1 cellular context compared by ENCODE assay signal in genomic region chr2:197700960-197701359, GRCh38.
TF ChIP-seq lines count a peak whose summit lies in the region.

No MANE protein-coding gene starts in this region.

TF ChIP-seq in GM23338, 12 proteins besides CTCF, POLR2A, EP300 and RAD21 (continued from another document):
- TF ChIP-seq ZNF462 (CRISPR knock-in tag; IDR thresholded peaks at IDR 0.05): no peak
- TF ChIP-seq ETS1 (IDR thresholded peaks at IDR 0.05): no peak
- TF ChIP-seq JUNB (IDR thresholded peaks at IDR 0.05; ENCODE audit: unreplicated experiment): no peak
- TF ChIP-seq ZNF331 (CRISPR knock-in tag; IDR thresholded peaks at IDR 0.05; ENCODE audit: low read depth): no peak
- no peak for TF ChIP-seq ZNF114 (CRISPR knock-in tag; IDR thresholded peaks at IDR 0.05)
- no peak for TF ChIP-seq POLR2AphosphoS5 (IDR thresholded peaks at IDR 0.05; ENCODE audit: low read depth)
- TF ChIP-seq NANOG (IDR thresholded peaks at IDR 0.05; ENCODE audit: borderline replicate concordance): no peak
- no peak for TF ChIP-seq EZH2 (IDR thresholded peaks at IDR 0.05; ENCODE audit: low read depth, unreplicated experiment)
- TF ChIP-seq REST (IDR thresholded peaks at IDR 0.05; ENCODE audit: unreplicated experiment): no peak
- no peak for TF ChIP-seq CREB1 (CRISPR knock-in tag; IDR thresholded peaks at IDR 0.05; ENCODE audit: low read depth)
- no peak for TF ChIP-seq STAT1 (IDR thresholded peaks at IDR 0.05; ENCODE audit: unreplicated experiment)
